Comparison of ENCODE assay signal across 3 cellular contexts in the genomic region with DNA sequence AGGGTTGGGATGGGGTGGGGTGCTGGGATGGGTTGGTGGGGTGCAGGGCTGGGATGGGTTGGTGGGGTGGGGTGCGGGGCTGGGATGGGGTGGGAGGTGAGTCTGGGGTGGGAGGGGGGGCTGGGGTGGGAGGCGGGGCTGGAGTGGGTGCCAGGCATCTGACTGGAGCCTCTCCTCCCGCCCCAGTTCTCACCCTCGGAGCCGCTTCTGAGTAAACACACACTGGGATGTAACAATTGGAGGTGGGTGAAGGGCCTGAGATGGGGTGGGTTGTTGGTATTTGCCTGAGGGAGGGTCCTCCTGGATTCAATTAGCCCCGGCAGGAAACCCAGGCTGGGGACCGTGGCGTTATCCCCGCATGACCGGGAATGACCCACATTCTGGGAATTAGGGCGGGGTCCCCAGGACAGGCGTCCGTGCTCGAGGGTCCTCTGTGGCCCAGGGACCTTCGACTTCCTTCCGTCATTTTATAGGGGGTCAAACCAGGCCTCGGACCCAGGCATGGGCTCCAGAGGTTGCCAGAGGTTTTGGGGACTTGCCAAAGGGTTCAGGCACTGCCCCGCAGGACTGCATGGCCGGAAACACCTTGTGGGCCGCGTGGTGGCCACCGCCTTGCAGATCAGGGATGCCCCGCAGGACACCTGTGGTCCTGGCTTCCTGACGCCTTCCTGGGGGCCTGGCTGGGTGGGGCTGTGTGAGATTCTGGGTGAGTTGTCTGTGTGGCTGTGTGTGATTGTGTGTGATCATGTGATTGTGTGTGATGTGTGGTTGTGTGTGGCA.
A peak's percentile ranks its signal among the peaks of the same experiment; 100 is the strongest.
TF ChIP-seq lines count a peak whose summit lies in the region.

No MANE protein-coding gene starts in this region.

TF ChIP-seq in A549, 52 proteins besides CTCF, POLR2A, EP300 and RAD21:
- TF ChIP-seq CHD4 (IDR thresholded peaks at IDR 0.05; ENCODE audit: borderline replicate concordance) (no peak), CBX8 (IDR thresholded peaks at IDR 0.05) (no peak), FOSL2 (IDR thresholded peaks at IDR 0.05) (no peak), FOSL2 (CRISPR knock-in tag; IDR thresholded peaks at IDR 0.05) (no peak)
TF ChIP-seq in A549: peak in this region for 0.

TF ChIP-seq in GM12891, 5 proteins besides CTCF, POLR2A, EP300 and RAD21:
- TF ChIP-seq TAF1 (IDR thresholded peaks at IDR 0.05; ENCODE audit: low read depth, low read length) (no peak), PAX5 (IDR thresholded peaks at IDR 0.05; ENCODE audit: insufficient read depth, low read length, severe bottlenecking) (no peak), POU2F2 (IDR thresholded peaks at IDR 0.05; ENCODE audit: low read depth, low read length) (no peak), SPI1 (IDR thresholded peaks at IDR 0.05; ENCODE audit: low read depth, low read length) (no peak), POLR2AphosphoS5 (IDR thresholded peaks at IDR 0.05; ENCODE audit: low read depth, low read length) (no peak)

TF ChIP-seq in K562, 482 proteins besides CTCF, POLR2A, EP300 and RAD21:
- TF ChIP-seq ZBTB40 (IDR thresholded peaks at IDR 0.05) (no peak), ZBTB40 (CRISPR knock-in tag; IDR thresholded peaks at IDR 0.05) (no peak), KAT8 (IDR thresholded peaks at IDR 0.05; ENCODE audit: low read depth) (no peak), TOE1 (IDR thresholded peaks at IDR 0.05; ENCODE audit: borderline replicate concordance) (peak; percentile 32; the same call in 1 of the 2 replicates), TOE1 (CRISPR knock-in tag; IDR thresholded peaks at IDR 0.05; ENCODE audit: borderline replicate concordance, low read depth) (no peak), MAFF (IDR thresholded peaks at IDR 0.05; ENCODE audit: low read length) (no peak), E2F6 (IDR thresholded peaks at IDR 0.05; ENCODE audit: borderline replicate concordance in 1 of 2, extremely low read depth in 1 of 2, insufficient read depth in 1 of 2, insufficient read length in 1 of 2, low read depth in 1 of 2, low read length in 1 of 2, poor library complexity in 1 of 2, severe bottlenecking in 1 of 2) (peak in 1 of 2 experiments; percentile 15), NR2C1 (IDR thresholded peaks at IDR 0.05) (0 out of 2 replicates have a peak, but pooled peaks have one; percentile 4), NR2C1 (tag; IDR thresholded peaks at IDR 0.05) (no peak), EP400 (IDR thresholded peaks at IDR 0.05) (peak; percentile 25; the same call in 1 of the 2 replicates), TFE3 (CRISPR knock-in tag; IDR thresholded peaks at IDR 0.05) (0 out of 2 replicates have a peak, but pooled peaks have one; percentile 5), ZBTB7A (IDR thresholded peaks at IDR 0.05; ENCODE audit: borderline replicate concordance, control insufficient read depth, low read depth, low read length) (peak; percentile 30; the same call in 1 of the 2 replicates), POLR2H (tag; IDR thresholded peaks at IDR 0.05; ENCODE audit: low read depth) (no peak), ETV1 (tag; conservative IDR thresholded peaks at IDR 0.05; ENCODE audit: low read depth) (0 out of 2 replicates have a peak, but pooled peaks have one; percentile 15)
